ENCODE assay signal across 20 cellular contexts in the genomic region with DNA sequence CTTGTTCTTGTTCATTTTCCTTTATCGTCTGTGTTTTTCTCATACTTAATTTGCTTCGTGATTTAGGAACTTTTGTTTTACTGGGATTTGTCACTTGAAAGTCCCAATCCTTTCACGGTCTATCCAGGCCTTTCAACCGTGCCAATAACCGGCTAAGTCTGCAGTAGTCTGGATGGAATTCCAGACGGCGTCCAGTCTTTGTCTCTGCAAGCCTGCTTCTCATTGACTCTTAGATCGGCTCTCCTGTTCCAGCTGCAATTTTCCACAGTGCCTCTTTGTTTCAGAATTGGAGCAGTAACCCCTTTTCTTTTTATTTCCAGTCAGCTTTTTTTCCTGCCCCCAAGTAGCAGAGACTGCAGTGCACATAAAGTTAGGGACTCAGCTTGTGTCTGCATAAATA. TPM values are rescaled to one million over a fixed set of nuclear protein-coding genes. Genes with fewer than 3 reads are reported as not detected.
DNase-seq lines count a peak whose midpoint lies in the region; ATAC-seq and TF ChIP-seq lines count a peak whose summit lies in the region.
"Had no signal": no experiment of that assay in that cellular context is flagged by ENCODE, and none has a peak within 500 bp of the region (broad histone marks: within the 10 kb centered on the region; RNA-seq: fewer than 3 reads in every experiment).

No MANE protein-coding gene starts in this region.

- DNase-seq in NCI-H146 treated with DMSO at 0.1 percent for 48 hours (lab: John Stamatoyannopoulos, UW; ENCODE audit: unreplicated experiment) (peak; percentile 14), cerebellar cortex (ENCODE audit: low spot score) (peak; percentile 6), retinal pigment epithelial cell (ENCODE audit: low read depth) (peak; percentile 1), SKM-1 treated with dmso at 0.1 percent for 144 hours (lab: John Stamatoyannopoulos, UW; ENCODE audit: unreplicated experiment) (no peak), ureter (ENCODE audit: low spot score) (no peak)
- DNase-seq: activated CD8-positive, alpha-beta T cell treated with anti-CD3 and anti-CD28 coated beads for 36 hours; activated T-cell treated with anti-CD3 and anti-CD28 coated beads, Interleukin-2, amount 50 U/mL, for 4 hours; DMS 273 treated with DMSO at 0.1 percent for 48 hours; glutamatergic neuron; Kasumi-1; NCI-H1105; NCI-H2171 treated with DMSO at 0.1 percent for 48 hours; WERI-Rb-1 had no signal

- TF ChIP-seq CTCF in retinal pigment epithelial cell (conservative IDR thresholded peaks at IDR 0.05; ENCODE audit: low read depth, low read length): no peak

- no peak overlapping the region for H3K4me3 ChIP-seq in mesodermal cell (ENCODE audit: extremely low read depth, insufficient read depth, low read length, poor library complexity, severe bottlenecking)
- H3K4me3 ChIP-seq in retinal pigment epithelial cell (ENCODE audit: low read length): no peak overlapping the region
- H3K4me3 ChIP-seq: BLaER1 treated with 17β-estradiol and CSF1 and Interleukin-3, amounts not matched to agents 10 nM and 100 nM; dorsolateral prefrontal cortex; esophagus muscularis mucosa; thoracic aorta had no signal

- no peaks in the 10 kb centered on the region for H3K36me3 ChIP-seq in mesodermal cell (ENCODE audit: control insufficient read depth, insufficient read depth, low read length)
- H3K36me3 ChIP-seq: BLaER1 treated with 17β-estradiol and CSF1 and Interleukin-3, amounts not matched to agents 10 nM and 100 nM; esophagus muscularis mucosa; thoracic aorta; WERI-Rb-1 had no signal

- 81 to 86% methylated on average over 6 to 8 of the region's 8 CpGs for whole genome bisulfite sequencing in mesodermal cell (ENCODE audit: insufficient coverage in 2 of 2), 2 experiments

- H3K9me3 ChIP-seq in mesodermal cell (ENCODE audit: control insufficient read depth, low read length): no peaks in the 10 kb centered on the region
- H3K9me3 ChIP-seq: BLaER1 treated with 17β-estradiol and CSF1 and Interleukin-3, amounts not matched to agents 10 nM and 100 nM; esophagus muscularis mucosa; thoracic aorta had no signal

- H3K4me1 ChIP-seq in mesodermal cell (ENCODE audit: control insufficient read depth, insufficient read depth, low read length, poor library complexity, severe bottlenecking): no peaks in the 10 kb centered on the region

- ATAC-seq in HG02973 (IDR thresholded peaks at IDR 0.05; ENCODE audit: unreplicated experiment): no peak
- ATAC-seq: activated CD8-positive, alpha-beta T cell treated with anti-CD3 and anti-CD28 coated beads for 36 hours; activated T-cell treated with anti-CD3 and anti-CD28 coated beads, Interleukin-2, amount 50 U/mL, for 4 hours; HCT116 had no signal

- H3K27ac ChIP-seq in mesodermal cell (ENCODE audit: low read depth, low read length, severe bottlenecking): peak overlapping the region; percentile 7
- H3K27ac ChIP-seq: BLaER1 treated with 17β-estradiol and CSF1 and Interleukin-3, amounts not matched to agents 10 nM and 100 nM; dorsolateral prefrontal cortex; esophagus muscularis mucosa; thoracic aorta; WERI-Rb-1 had no signal

RNA-seq across cellular contexts. Expression of a gene that starts 37.2 kb away (rescaled TPM):
- polyA plus RNA-seq in mesodermal cell (2013, experiment 1 of 2): 40.0 TPM
- 32.4 TPM for polyA plus RNA-seq in mesodermal cell (2013, experiment 2 of 2)
- total RNA-seq in ureter: 18.5 TPM

RNA-seq across cellular contexts. Expression of a gene that starts 37.2 kb away (rescaled TPM):
- polyA plus RNA-seq in mesodermal cell (2013, experiment 1 of 2): 22.1 TPM
- 17.5 TPM for polyA plus RNA-seq in mesodermal cell (2013, experiment 2 of 2)
- 21.5 TPM for total RNA-seq in ureter

Comparison
In these comparisons a context has a peak if more than half of its experiments do, and no peak if none do; other contexts are left out.
1. DNase-seq: peak in NCI-H146 treated with DMSO at 0.1 percent for 48 hours (single experiment), cerebellar cortex (single experiment) and retinal pigment epithelial cell (single experiment); none in SKM-1 treated with dmso at 0.1 percent for 144 hours (single experiment) and ureter (single experiment).